ENCODE assay signal across 11 cellular contexts in the genomic region with DNA sequence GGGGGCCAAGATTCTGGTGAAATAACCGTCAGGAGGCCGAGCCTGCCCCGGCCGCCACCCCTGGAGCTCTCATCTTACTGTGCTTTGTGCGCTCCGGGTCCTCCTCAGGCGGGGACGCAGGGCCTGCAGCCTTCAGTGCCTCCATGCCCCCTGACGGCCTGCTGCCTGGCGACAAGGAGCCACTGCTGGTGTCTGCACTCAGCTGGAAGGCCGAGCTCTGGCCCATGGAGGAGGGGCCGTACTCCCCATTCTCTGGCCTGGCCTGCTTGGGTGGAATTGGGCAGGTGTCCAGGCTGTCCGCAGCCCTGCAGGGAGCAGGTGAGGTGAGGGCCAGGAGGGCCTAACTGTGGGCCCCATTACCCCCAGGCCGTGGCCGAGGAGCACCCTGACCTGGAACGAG. TPM values are rescaled to one million over a fixed set of nuclear protein-coding genes. Genes with fewer than 3 reads are reported as not detected.
A peak's percentile ranks its signal among the peaks of the same experiment; 100 is the strongest.
DNase-seq lines count a peak whose midpoint lies in the region; ATAC-seq and TF ChIP-seq lines count a peak whose summit lies in the region.
"Had no signal": no experiment of that assay in that cellular context is flagged by ENCODE, and none has a peak within 500 bp of the region (broad histone marks: within the 10 kb centered on the region; RNA-seq: fewer than 3 reads in every experiment).

No MANE protein-coding gene starts in this region.

- H3K4me3 ChIP-seq in RWPE2 (ENCODE audit: severe bottlenecking), result no peak overlapping the region
- H3K4me3 ChIP-seq in heart left ventricle, result no peak overlapping the region
- H3K4me3 ChIP-seq in neuronal stem cell (ENCODE audit: low read length in 2 of 2), result no peak overlapping the region
- H3K4me3 ChIP-seq in A673 (ENCODE audit: low read depth, low read length, poor library complexity, severe bottlenecking), result no peak overlapping the region
- H3K4me3 ChIP-seq: GM23338, SJCRH30 had no signal

- H3K79me1 ChIP-seq in neuronal stem cell (ENCODE audit: low read depth, low read length), result peaks cover 10% of the 10 kb centered on the region

- H3K14ac ChIP-seq in neuronal stem cell (ENCODE audit: low read length), result peak overlapping the region; percentile 56

- CTCF ChIA-PET in A673 (lab: Charles Lee), result no interaction called here

- H3K4me2 ChIP-seq in neuronal stem cell (ENCODE audit: insufficient read depth, low read length, poor library complexity, severe bottlenecking), result no peak overlapping the region
- H3K4me2 ChIP-seq: GM23338 had no signal

- 90 to 97% (median 93%) methylated on average over 9 to 16 of the region's 16 CpGs for WGBS in heart left ventricle, 4 donors
- no CpG with 5 or more reads among the region's 16 CpGs for WGBS in neuronal stem cell (ENCODE audit: extremely low coverage in 2 of 2, insufficient read length in 2 of 2, insufficient replicate concordance in 1 of 2), 2 donors

- no peak overlapping the region for H2AK5ac ChIP-seq in neuronal stem cell (ENCODE audit: low read depth, low read length)

- H3K27me3 ChIP-seq in RWPE2 (ENCODE audit: insufficient read depth, poor library complexity, severe bottlenecking), result no peaks in the 10 kb centered on the region
- no peaks in the 10 kb centered on the region for H3K27me3 ChIP-seq in heart left ventricle
- no peaks in the 10 kb centered on the region for H3K27me3 ChIP-seq in neuronal stem cell (ENCODE audit: control insufficient read depth in 3 of 3, insufficient read depth in 3 of 3, low read depth in 1 of 3, low read length in 3 of 3)
- no peaks in the 10 kb centered on the region for H3K27me3 ChIP-seq in A673 (replicated peaks; ENCODE audit: insufficient read depth, low read depth, low read length, poor library complexity)
- H3K27me3 ChIP-seq: SJCRH30 had no signal

- intact Hi-C loops in heart left ventricle (cut with DNase I) (no loop called here), A673 (cut with micrococcal nuclease; ENCODE audit: unreplicated experiment) (no loop called here)

- no peak overlapping the region for H4K8ac ChIP-seq in neuronal stem cell (ENCODE audit: low read depth, low read length)

- no peak for TF ChIP-seq CTCF in RWPE2 (IDR thresholded peaks at IDR 0.05; ENCODE audit: poor library complexity, severe bottlenecking)
- TF ChIP-seq CTCF in heart left ventricle (IDR thresholded peaks at IDR 0.05), result no peak
- no peak for TF ChIP-seq CTCF in A673 (conservative IDR thresholded peaks at IDR 0.05; ENCODE audit: low read depth, low read length)

- H3K4me1 ChIP-seq in RWPE2 (ENCODE audit: insufficient read depth, poor library complexity, severe bottlenecking), result no peaks in the 10 kb centered on the region
- peaks cover 0 to 15% (median 11%) of the 10 kb centered on the region in 12 donors for H3K4me1 ChIP-seq in heart left ventricle
- H3K4me1 ChIP-seq in neuronal stem cell (ENCODE audit: control insufficient read depth in 2 of 2, insufficient read depth in 1 of 2, low read depth in 1 of 2, low read length in 2 of 2), result peaks cover 9% of the 10 kb centered on the region in 2 donors
- H3K4me1 ChIP-seq in A673 (ENCODE audit: insufficient read depth, low read length, poor library complexity, severe bottlenecking), result no peaks in the 10 kb centered on the region

- H3K9me3 ChIP-seq in RWPE2 (ENCODE audit: severe bottlenecking) (no peaks in the 10 kb centered on the region), heart left ventricle (no peaks in the 10 kb centered on the region), neuronal stem cell (replicated peaks in 1 of 2; ENCODE audit: control insufficient read depth in 2 of 2, insufficient read depth in 1 of 2, low read depth in 1 of 2, low read length in 2 of 2) (peaks cover 0 to 31% of the 10 kb centered on the region in 2 donors), A673 (ENCODE audit: low read depth, low read length, poor library complexity, severe bottlenecking) (peaks cover 11% of the 10 kb centered on the region)
- H3K9me3 ChIP-seq: SJCRH30 had no signal

- H3K4ac ChIP-seq in neuronal stem cell (ENCODE audit: low read length), result no peak overlapping the region

- no peak for TF ChIP-seq POLR2A in heart left ventricle (IDR thresholded peaks at IDR 0.05)

- peaks cover 54% of the 10 kb centered on the region for H3K36me3 ChIP-seq in RWPE2 (ENCODE audit: low read depth)
- H3K36me3 ChIP-seq in heart left ventricle, result peaks cover 0 to 62% (median 34%) of the 10 kb centered on the region in 9 donors
- H3K36me3 ChIP-seq in neuronal stem cell (replicated peaks in 1 of 2; ENCODE audit: control insufficient read depth in 2 of 2, insufficient read depth in 2 of 2, low read length in 2 of 2), result peaks cover 55 to 72% of the 10 kb centered on the region in 2 donors
- H3K36me3 ChIP-seq in A673 (ENCODE audit: insufficient read depth, low read length, poor library complexity, severe bottlenecking), result peaks cover 54% of the 10 kb centered on the region

- H2BK5ac ChIP-seq in neuronal stem cell (ENCODE audit: low read length), result no peak overlapping the region

- no peak overlapping the region for H2BK12ac ChIP-seq in neuronal stem cell (ENCODE audit: low read length)

- BruUV-seq in A673 (replicated peaks; lab: Mats Ljungman, UMichigan), result no TSS peak

- H2BK120ac ChIP-seq in neuronal stem cell (ENCODE audit: low read depth, low read length), result no peak overlapping the region

- DNase-seq in RWPE2 (ENCODE audit: low spot score) (peak; percentile 84), heart left ventricle (peak in 3 of 5 donors; percentile 20 to 58 (median 31)), neuronal stem cell (ENCODE audit: low spot score) (no peak), A673 (ENCODE audit: low spot score) (no peak)
- DNase-seq: GF-D8, NCI-H1436, NCI-H2081, NCI-H510A treated with DMSO at 0.1 percent for 48 hours, SJCRH30 had no signal

- no peak overlapping the region for H3K9ac ChIP-seq in neuronal stem cell (ENCODE audit: low read depth, low read length, poor library complexity)

- POLR2A ChIA-PET in A673 (lab: Charles Lee; ENCODE audit: low non-redundant PET), result interaction anchor here (0.6 kb wide), 1 partner anchor 79 kb away, joined by 17 read pairs; no protein-coding TSS in a partner anchor

- H4K91ac ChIP-seq in neuronal stem cell (ENCODE audit: low read depth, low read length, poor library complexity), result no peak overlapping the region

- H3K18ac ChIP-seq in neuronal stem cell (ENCODE audit: low read length), result no peak overlapping the region

- H2BK15ac ChIP-seq in neuronal stem cell (ENCODE audit: low read length), result no peak overlapping the region

- H3K23ac ChIP-seq in neuronal stem cell (ENCODE audit: low read depth, low read length, poor library complexity), result peak overlapping the region; percentile 93

- ATAC-seq in RWPE2 (ENCODE audit: low read depth) (no peak), heart left ventricle (no peak), HG03280 (IDR thresholded peaks at IDR 0.05; ENCODE audit: unreplicated experiment) (no peak)
- ATAC-seq: GM23338 had no signal

- H3K27ac ChIP-seq in RWPE2 (ENCODE audit: poor library complexity, severe bottlenecking) (no peak overlapping the region), heart left ventricle (no peak overlapping the region), neuronal stem cell (replicated peaks; ENCODE audit: low read length) (no peak overlapping the region), A673 (ENCODE audit: low read depth, low read length, poor library complexity, severe bottlenecking) (no peak overlapping the region)
- H3K27ac ChIP-seq: SJCRH30 had no signal

- no peak overlapping the region for H2AFZ ChIP-seq in neuronal stem cell (ENCODE audit: low read length)
- H2AFZ ChIP-seq: GM23338 had no signal

RNA-seq across cellular contexts. Expression of a gene that starts 5.3 kb away (rescaled TPM):
- total RNA-seq in heart left ventricle (10 to 100 TPM in 8 of 9 donors, 1 to 10 TPM in 1; 7.3 to 15.9 (median 12.2) TPM), A673 (2021) (28.9 and 30.8 TPM in 2 replicates)
- polyA plus RNA-seq in heart left ventricle, result 1 to 10 TPM; 7.7 to 9.3 TPM
- 7.8 TPM for polyA plus RNA-seq in neuronal stem cell (2013, experiment 1 of 2)
- 7.3 TPM for polyA plus RNA-seq in neuronal stem cell (2013, experiment 2 of 2)

RNA-seq across cellular contexts. Expression of a gene that starts 8.2 kb away (rescaled TPM):
- total RNA-seq in heart left ventricle (10 to 100 TPM; 27.7 to 43.8 (median 37.5) TPM), A673 (2021) (48.1 and 53.3 TPM in 2 replicates)
- polyA plus RNA-seq in heart left ventricle, result 10 to 100 TPM; 27.7 to 49.7 TPM
- 17.0 TPM for polyA plus RNA-seq in neuronal stem cell (2013, experiment 1 of 2)
- 15.6 TPM for polyA plus RNA-seq in neuronal stem cell (2013, experiment 2 of 2)

RNA-seq across cellular contexts. Expression of a gene that starts 15.0 kb away (rescaled TPM):
- total RNA-seq in heart left ventricle (1 to 10 TPM; 3.1 to 6.3 (median 4.3) TPM), A673 (2021) (6.3 and 7.2 TPM in 2 replicates)
- polyA plus RNA-seq in heart left ventricle, result 1 to 10 TPM; 4.8 to 6.0 TPM
- polyA plus RNA-seq in neuronal stem cell (2013, experiment 1 of 2), result 6.5 TPM
- 5.8 TPM for polyA plus RNA-seq in neuronal stem cell (2013, experiment 2 of 2)
- total RNA-seq: SJCRH30 had no signal

RNA-seq across cellular contexts. Expression of a gene that starts 16.5 kb away (rescaled TPM):
- total RNA-seq in heart left ventricle (10 to 100 TPM; 41.4 to 62.6 (median 47.6) TPM), A673 (2021) (86.3 and 93.2 TPM in 2 replicates)
- polyA plus RNA-seq in heart left ventricle, result 10 to 100 TPM; 31.0 to 58.5 TPM
- polyA plus RNA-seq in neuronal stem cell (2013, experiment 1 of 2), result 50.0 TPM
- 49.3 TPM for polyA plus RNA-seq in neuronal stem cell (2013, experiment 2 of 2)

Comparison
In these comparisons a context has a peak if more than half of its experiments do, and no peak if none do; other contexts are left out.
1. DNase-seq: peak in RWPE2 (single experiment) and heart left ventricle (3 of 5); none in neuronal stem cell (single experiment) and A673 (single experiment).